37 cellular contexts compared by ENCODE assay signal in genomic region chr3:32660634-32661033, GRCh38.
"Had no signal": no experiment of that assay in that cellular context is flagged by ENCODE, and none has a peak within 500 bp of the region (broad histone marks: within the 10 kb centered on the region; RNA-seq: fewer than 3 reads in every experiment).

No MANE protein-coding gene starts in this region.

- H3K27ac ChIP-seq: adrenal gland, body of pancreas, brain microvascular endothelial cell, cardiac muscle cell, colonic mucosa, WERI-Rb-1 had no signal

- H3K4me3 ChIP-seq: adrenal gland, body of pancreas, cardiac muscle cell, colonic mucosa had no signal

- ATAC-seq: activated CD4-positive, alpha-beta T cell treated with anti-CD3 and anti-CD28 coated beads for 36 hours; activated CD4-positive, CD25-positive, alpha-beta regulatory T cell treated with anti-CD3 and anti-CD28 coated beads, Interleukin-2, amount 50 U/mL, for 24 hours; activated CD8-positive, alpha-beta memory T cell treated with anti-CD3 and anti-CD28 coated beads, Interleukin-2, amount 10 ng/mL, durations not matched to agents 7 days and 5 days; activated CD8-positive, alpha-beta T cell treated with anti-CD3 and anti-CD28 coated beads, Interleukin-2, amount 10 ng/mL, durations not matched to agents 7 days and 5 days; activated naive CD4-positive, alpha-beta T cell treated with anti-CD3 and anti-CD28 coated beads, Interleukin-2, amount 50 U/mL, for 72 hours; body of pancreas; WTC11 had no signal

- H3K4me1 ChIP-seq: adrenal gland, body of pancreas, colonic mucosa had no signal

- FAIRE-seq: astrocyte, bronchial epithelial cell, TTC549 had no signal

- DNase-seq: activated CD4-positive, alpha-beta memory T cell treated with anti-CD3 and anti-CD28 coated beads, Interleukin-2, amount 10 ng/mL, durations not matched to agents 7 days and 5 days; activated CD4-positive, alpha-beta T cell treated with anti-CD3 and anti-CD28 coated beads for 1 hour; activated CD4-positive, alpha-beta T cell treated with anti-CD3 and anti-CD28 coated beads for 36 hours; activated CD4-positive, alpha-beta T cell treated with anti-CD3 and anti-CD28 coated beads for 48 hours; activated CD4-positive, alpha-beta T cell treated with anti-CD3 and anti-CD28 coated beads, Interleukin-2, amount 10 ng/mL, durations not matched to agents 7 days and 5 days; activated CD4-positive, alpha-beta T cell treated with anti-CD3 and anti-CD28 coated beads, Interleukin-2, amount 50 U/mL, for 48 hours; activated CD4-positive, CD25-positive, alpha-beta regulatory T cell; activated CD8-positive, alpha-beta memory T cell treated with anti-CD3 and anti-CD28 coated beads for 24 hours; activated CD8-positive, alpha-beta memory T cell treated with anti-CD3 and anti-CD28 coated beads, Interleukin-2, amount 10 ng/mL, durations not matched to agents 7 days and 5 days; activated CD8-positive, alpha-beta memory T cell treated with anti-CD3 and anti-CD28 coated beads, Interleukin-2, amount 50 U/mL, for 48 hours; activated CD8-positive, alpha-beta T cell treated with anti-CD3 and anti-CD28 coated beads, Interleukin-2, amount 10 ng/mL, durations not matched to agents 7 days and 5 days; activated effector memory CD4-positive, alpha-beta T cell treated with anti-CD3 and anti-CD28 coated beads, Interleukin-2, amount 50 U/mL, for 16 hours; activated gamma-delta T cell treated with Interleukin-2 at 50 U/mL for 16 hours; activated naive CD4-positive, alpha-beta T cell; activated naive CD4-positive, alpha-beta T cell treated with anti-CD3 and anti-CD28 coated beads for 36 hours; activated naive CD4-positive, alpha-beta T cell treated with anti-CD3 and anti-CD28 coated beads, Interleukin-2, amount 50 U/mL, for 16 hours; activated naive CD8-positive, alpha-beta T cell treated with anti-CD3 and anti-CD28 coated beads for 36 hours; activated T-cell treated with anti-CD3 and anti-CD28 coated beads, Interleukin-2, amount 50 U/mL, for 24 hours; activated T-cell treated with anti-CD3 and anti-CD28 coated beads, Interleukin-2, amount 50 U/mL, for 48 hours; adrenal gland; amniotic stem cell; aorta; body of pancreas; brain microvascular endothelial cell; caudate nucleus; cerebellar nuclear complex; colonic mucosa; T-helper 2 cell; T-helper 9 cell; WERI-Rb-1 had no signal

- H3K27me3 ChIP-seq: adrenal gland, body of pancreas, brain microvascular endothelial cell, cardiac muscle cell, colonic mucosa had no signal

- H3K36me3 ChIP-seq: adrenal gland, brain microvascular endothelial cell, cardiac muscle cell, colonic mucosa, WERI-Rb-1 had no signal

- H3K9me3 ChIP-seq: adrenal gland, body of pancreas, colonic mucosa had no signal
